Comparison of ENCODE assay signal across 8 cellular contexts in genomic region chr13:42271337-42272114, GRCh38. TPM values are rescaled to one million over a fixed set of nuclear protein-coding genes. Genes with fewer than 3 reads are reported as not detected.
A peak's percentile ranks its signal among the peaks of the same experiment; 100 is the strongest.
DNase-seq lines count a peak whose midpoint lies in the region; ATAC-seq and TF ChIP-seq lines count a peak whose summit lies in the region.

No MANE protein-coding gene starts in this region.

- H3K4me3 ChIP-seq in choroid plexus epithelial cell (ENCODE audit: low read depth, low read length) (peak overlapping the region; percentile 84), kidney epithelial cell (ENCODE audit: low read depth, low read length) (peak overlapping the region; percentile 63)

- peak; percentile 88 for ATAC-seq in HG03432 (IDR thresholded peaks at IDR 0.05; ENCODE audit: unreplicated experiment)

- TF ChIP-seq CTCF in choroid plexus epithelial cell (conservative IDR thresholded peaks at IDR 0.05; ENCODE audit: low read depth, low read length) (no peak), kidney epithelial cell (IDR thresholded peaks at IDR 0.05; ENCODE audit: insufficient read depth, low read length, poor library complexity, severe bottlenecking) (no peak)

- H3K27me3 ChIP-seq in kidney epithelial cell (ENCODE audit: control insufficient read depth, insufficient read depth, low read length): no peaks in the 10 kb centered on the region

- peak; percentile 66 for TF ChIP-seq POLR2A in GM19193 (IDR thresholded peaks at IDR 0.05; ENCODE audit: extremely low read depth, insufficient read depth, insufficient read length)

- no peaks in the 10 kb centered on the region for H3K36me3 ChIP-seq in kidney epithelial cell (ENCODE audit: control insufficient read depth, insufficient read depth, low read length)

- DNase-seq in Ammon's horn (ENCODE audit: low spot score) (peak; percentile 97), NCI-H460 (ENCODE audit: extremely low read depth, low read depth) (peak; percentile 82), choroid plexus epithelial cell (ENCODE audit: low read depth) (peak; percentile 100), kidney epithelial cell (ENCODE audit: low read depth) (peak; percentile 96)
- peak; percentile 82 for DNase-seq in activated CD4-positive, alpha-beta T cell treated with anti-CD3 and anti-CD28 coated beads for 24 hours (ENCODE audit: low read depth in 2 of 2)
- peak; percentile 94 for DNase-seq in stimulated activated CD4-positive, alpha-beta T cell treated with anti-CD3 and anti-CD28 coated beads, Interleukin-15, amount 100 ng/mL, for 24 hours

RNA-seq across cellular contexts. Expression of gene AKAP11, which starts 0.4 kb away (rescaled TPM):
- total RNA-seq in NCI-H460 (2014; rRNA removed; shearing (Covaris generic)): 11.8 and 12.6 TPM in 2 replicates
- polyA plus RNA-seq in NCI-H460 (2014; cell fraction: nucleus; rRNA removed): 9.0 and 11.7 TPM in 2 replicates
- total RNA-seq in kidney epithelial cell: 19.8 and 20.9 TPM in 2 replicates

Comparison
In these comparisons a context has a peak if more than half of its experiments do, and no peak if none do; other contexts are left out.
1. Peak in every context shown above with its lines: DNase-seq, ATAC-seq and H3K4me3 ChIP-seq.